ENCODE assay signal across 24 cellular contexts in genomic region chr15:29896062-29896461, GRCh38.
"Had no signal": no experiment of that assay in that cellular context is flagged by ENCODE, and none has a peak within 500 bp of the region (broad histone marks: within the 10 kb centered on the region; RNA-seq: fewer than 3 reads in every experiment).

No MANE protein-coding gene starts in this region.

- H3K27me3 ChIP-seq: neutrophil, pancreas, right lobe of liver, sigmoid colon, stomach, thyroid gland, tibial nerve, upper lobe of left lung, vagina had no signal

- H3K36me3 Mint-ChIP-seq: stimulated activated effector memory CD8-positive, alpha-beta T cell treated with anti-CD3 and anti-CD28 coated beads, Interleukin-12 subunit alpha, Interleukin-12 subunit beta, amount 100 ng/mL, for 72 hours had no signal

- H3K27ac ChIP-seq: neutrophil, pancreas, prostate gland, right lobe of liver, sigmoid colon, stomach, thoracic aorta, thyroid gland, tibial nerve, upper lobe of left lung, vagina had no signal

- H3K4me3 ChIP-seq: pancreas, prostate gland, right lobe of liver, sigmoid colon, stomach, thoracic aorta, thyroid gland, tibial nerve, upper lobe of left lung, vagina had no signal

- H3K9me3 ChIP-seq: neutrophil, pancreas, prostate gland, right lobe of liver, sigmoid colon, thoracic aorta, thyroid gland, vagina had no signal

- H3K4me1 Mint-ChIP-seq: nephron; stimulated activated effector memory CD8-positive, alpha-beta T cell treated with anti-CD3 and anti-CD28 coated beads, Interleukin-12 subunit alpha, Interleukin-12 subunit beta, amount 100 ng/mL, for 72 hours; stimulated activated naive B cell treated with anti-CD40 and anti-IgM and Interleukin-4, amounts not matched to agents 10 μg/mL and 1 μg/mL and 100 μg/mL, for 72 hours had no signal

- H3K27ac Mint-ChIP-seq: naive thymus-derived CD8-positive, alpha-beta T cell; nephron; stimulated activated effector memory CD8-positive, alpha-beta T cell treated with anti-CD3 and anti-CD28 coated beads, Interleukin-12 subunit alpha, Interleukin-12 subunit beta, amount 100 ng/mL, for 72 hours; stimulated activated naive B cell treated with anti-CD40 and anti-IgM and Interleukin-4, amounts not matched to agents 10 μg/mL and 1 μg/mL and 100 μg/mL, for 72 hours; stimulated activated naive CD8-positive, alpha-beta T cell treated with anti-CD3 and anti-CD28 coated beads, Interleukin-15, Interleukin-2, amounts not matched to agents 100 ng/mL and 50 ng/mL, for 24 hours had no signal

- DNase-seq: naive thymus-derived CD8-positive, alpha-beta T cell; pancreas; right cardiac atrium; right lobe of liver; sigmoid colon; small intestine; stimulated activated CD4-positive, alpha-beta T cell treated with anti-CD3 and anti-CD28 coated beads, Interleukin-15, amount 100 ng/mL, for 24 hours; stimulated activated CD4-positive, alpha-beta T cell treated with anti-CD3 and anti-CD28 coated beads, Interleukin-2, amount 100 ng/mL, for 24 hours; stimulated activated CD4-positive, alpha-beta T cell treated with anti-CD3 and anti-CD28 coated beads, Interleukin-2, amount 100 ng/mL, for 48 hours; stimulated activated CD4-positive, alpha-beta T cell treated with anti-CD3 and anti-CD28 coated beads, Interleukin-4, amount 100 ng/mL, for 24 hours; stimulated activated naive B cell treated with anti-CD40 and anti-IgM and Interleukin-4, amounts not matched to agents 10 μg/mL and 1 μg/mL and 100 μg/mL, for 72 hours; stimulated activated naive CD4-positive, alpha-beta T cell treated with Interleukin-2 at 50 U/mL for 16 hours; stomach; thyroid gland; trophoblast cell; upper lobe of left lung had no signal

- H3K36me3 ChIP-seq: neutrophil, pancreas, prostate gland, right lobe of liver, sigmoid colon, stomach, thoracic aorta, thyroid gland, upper lobe of left lung, vagina had no signal

- H3K4me3 Mint-ChIP-seq: naive thymus-derived CD8-positive, alpha-beta T cell; nephron; stimulated activated effector memory CD8-positive, alpha-beta T cell treated with anti-CD3 and anti-CD28 coated beads, Interleukin-12 subunit alpha, Interleukin-12 subunit beta, amount 100 ng/mL, for 72 hours; stimulated activated naive B cell treated with anti-CD40 and anti-IgM and Interleukin-4, amounts not matched to agents 10 μg/mL and 1 μg/mL and 100 μg/mL, for 72 hours; stimulated activated naive CD8-positive, alpha-beta T cell treated with anti-CD3 and anti-CD28 coated beads, Interleukin-15, Interleukin-2, amounts not matched to agents 100 ng/mL and 50 ng/mL, for 24 hours had no signal

- H3K4me1 ChIP-seq: pancreas, prostate gland, right lobe of liver, sigmoid colon, stomach, thyroid gland, tibial nerve, upper lobe of left lung, vagina had no signal

- ATAC-seq: naive thymus-derived CD8-positive, alpha-beta T cell; pancreas; right cardiac atrium; right lobe of liver; stimulated activated effector memory CD8-positive, alpha-beta T cell treated with anti-CD3 and anti-CD28 coated beads, Interleukin-12 subunit alpha, Interleukin-12 subunit beta, amount 100 ng/mL, for 72 hours; stimulated activated naive B cell treated with anti-CD40 and anti-IgM and Interleukin-4, amounts not matched to agents 10 μg/mL and 1 μg/mL and 100 μg/mL, for 72 hours had no signal
